ENCODE assay signal across 14 cellular contexts in genomic region chr7:112160130-112160770, GRCh38. TPM values are rescaled to one million over a fixed set of nuclear protein-coding genes. Genes with fewer than 3 reads are reported as not detected.
DNase-seq lines count a peak whose midpoint lies in the region; ATAC-seq, FAIRE-seq and TF ChIP-seq lines count a peak whose summit lies in the region.
"Had no signal": no experiment of that assay in that cellular context is flagged by ENCODE, and none has a peak within 500 bp of the region (broad histone marks: within the 10 kb centered on the region; RNA-seq: fewer than 3 reads in every experiment).

No MANE protein-coding gene starts in this region.

- no peaks in the 10 kb centered on the region for H4K20me1 ChIP-seq in GM23338 (replicated peaks; ENCODE audit: insufficient read depth)

- H3K9me2 ChIP-seq in GM23338 (ENCODE audit: insufficient read depth), result no peaks in the 10 kb centered on the region

- H3K36me3 ChIP-seq in GM23338 (ENCODE audit: insufficient read depth) (no peaks in the 10 kb centered on the region), aorta (ENCODE audit: control insufficient read depth in 1 of 2, insufficient read depth in 2 of 2, low read length in 1 of 2) (no peaks in the 10 kb centered on the region)
- H3K36me3 ChIP-seq: cardiac muscle cell had no signal

- no peak for TF ChIP-seq CTCF in GM23338 (conservative IDR thresholded peaks at IDR 0.05; ENCODE audit: low read depth in 2 of 2)
- no peak for TF ChIP-seq CTCF in osteocyte (IDR thresholded peaks at IDR 0.05)
- no peak for TF ChIP-seq CTCF in Calu3 (IDR thresholded peaks at IDR 0.05; ENCODE audit: unreplicated experiment)

- peak overlapping the region; percentile 30; the same call in 1 of the 2 replicates for H3K4me2 ChIP-seq in GM23338
- H3K4me2 ChIP-seq: PC-9 had no signal

- H3K4me3 Mint-ChIP-seq in GM23338, result no peak overlapping the region; the same call in 2 of the 3 replicates
- no peak overlapping the region for H3K4me3 Mint-ChIP-seq in osteocyte (ENCODE audit: unreplicated experiment)
- no peak overlapping the region for H3K4me3 Mint-ChIP-seq in Calu3 (ENCODE audit: low read depth, unreplicated experiment)
- H3K4me3 Mint-ChIP-seq: activated CD4-positive, alpha-beta T cell treated with anti-CD3 and anti-CD28 coated beads, Interleukin-2, amount 10 ng/mL, durations not matched to agents 7 days and 5 days had no signal

- no peaks in the 10 kb centered on the region for H3K9me3 Mint-ChIP-seq in GM23338
- no peaks in the 10 kb centered on the region for H3K9me3 Mint-ChIP-seq in osteocyte (ENCODE audit: unreplicated experiment)
- H3K9me3 Mint-ChIP-seq in Calu3 (ENCODE audit: low read depth, unreplicated experiment), result no peaks in the 10 kb centered on the region
- H3K9me3 Mint-ChIP-seq: activated CD4-positive, alpha-beta T cell treated with anti-CD3 and anti-CD28 coated beads, Interleukin-2, amount 10 ng/mL, durations not matched to agents 7 days and 5 days had no signal

- H3K27ac ChIP-seq in GM23338 (ENCODE audit: low read depth), result peak overlapping the region; percentile 79; the same call in 1 of the 2 replicates
- peak overlapping the region; percentile 9 for H3K27ac ChIP-seq in epithelial cell of prostate
- no peak overlapping the region for H3K27ac ChIP-seq in aorta (ENCODE audit: low read depth in 1 of 2, low read length in 2 of 2)
- H3K27ac ChIP-seq: cardiac muscle cell, PC-9 had no signal

- no peaks in the 10 kb centered on the region for H3K36me3 Mint-ChIP-seq in GM23338 (ENCODE audit: low read depth)
- no peaks in the 10 kb centered on the region for H3K36me3 Mint-ChIP-seq in osteocyte (ENCODE audit: unreplicated experiment)
- peaks cover 3% of the 10 kb centered on the region for H3K36me3 Mint-ChIP-seq in Calu3 (ENCODE audit: insufficient read depth, unreplicated experiment)

- DNase-seq in GM23338 (ENCODE audit: low spot score) (no peak), RCC 7860 (ENCODE audit: low spot score) (peak; percentile 64), epithelial cell of prostate (ENCODE audit: low read depth, low spot score) (no peak), osteocyte (ENCODE audit: extremely low spot score, unreplicated experiment) (no peak), Calu3 (no peak), SIG-M5 (lab: John Stamatoyannopoulos, UW) (no peak), aorta (no peak), SKM-1 (lab: John Stamatoyannopoulos, UW; ENCODE audit: unreplicated experiment) (no peak)
- DNase-seq: activated CD4-positive, alpha-beta T cell treated with anti-CD3 and anti-CD28 coated beads, Interleukin-2, amount 10 ng/mL, durations not matched to agents 7 days and 5 days; DND-41; PC-9; stimulated activated CD4-positive, alpha-beta T cell treated with anti-CD3 and anti-CD28 coated beads, Interleukin-12 subunit alpha, Interleukin-12 subunit beta, amount 100 ng/mL, for 4 hours; testis had no signal

- peaks cover 8% of the 10 kb centered on the region for H3K27me3 Mint-ChIP-seq in GM23338 (ENCODE audit: insufficient read depth, low read depth, poor library complexity)
- H3K27me3 Mint-ChIP-seq in osteocyte (ENCODE audit: unreplicated experiment), result no peaks in the 10 kb centered on the region
- H3K27me3 Mint-ChIP-seq in Calu3 (ENCODE audit: unreplicated experiment), result no peaks in the 10 kb centered on the region

- H2AFZ ChIP-seq in GM23338, result no peak overlapping the region
- H2AFZ ChIP-seq: PC-9 had no signal

- no TSS peak for BruUV-seq in Calu3 (replicated peaks; lab: Mats Ljungman, UMichigan)

- H3K4me3 ChIP-seq in GM23338 (no peak overlapping the region), aorta (ENCODE audit: low read length in 2 of 2) (no peak overlapping the region)
- H3K4me3 ChIP-seq: cardiac muscle cell, PC-9, testis had no signal

- no peaks in the 10 kb centered on the region for H3F3A ChIP-seq in GM23338 (replicated peaks; ENCODE audit: low read depth)

- FAIRE-seq in RCC 7860 (lab: Jason Lieb, UNC), result peak; percentile 83

- H3K27me3 ChIP-seq in GM23338 (ENCODE audit: insufficient read depth), result no peaks in the 10 kb centered on the region
- no peaks in the 10 kb centered on the region for H3K27me3 ChIP-seq in aorta (ENCODE audit: control insufficient read depth in 1 of 2, insufficient read depth in 2 of 2, low read length in 1 of 2)
- H3K27me3 ChIP-seq: cardiac muscle cell, testis had no signal

- H3K27ac Mint-ChIP-seq in GM23338 (peak overlapping the region; percentile 83), osteocyte (ENCODE audit: unreplicated experiment) (peak overlapping the region; percentile 85), Calu3 (ENCODE audit: unreplicated experiment) (no peak overlapping the region)
- H3K27ac Mint-ChIP-seq: activated CD4-positive, alpha-beta T cell treated with anti-CD3 and anti-CD28 coated beads, Interleukin-2, amount 10 ng/mL, durations not matched to agents 7 days and 5 days had no signal

- peaks cover 65% of the 10 kb centered on the region for H3K79me2 ChIP-seq in GM23338 (replicated peaks; ENCODE audit: insufficient read depth)

- H3K4me1 ChIP-seq in GM23338 (ENCODE audit: insufficient read depth) (peaks cover 40% of the 10 kb centered on the region), aorta (ENCODE audit: control insufficient read depth in 1 of 2, insufficient read depth in 2 of 2, low read length in 2 of 2) (peaks cover 0 to 3% of the 10 kb centered on the region in 2 donors)

- CTCF ChIA-PET in Calu3 (lab: Charles Lee), result no interaction called here

- H3K9me3 ChIP-seq in aorta (ENCODE audit: control insufficient read depth, low read length), result no peaks in the 10 kb centered on the region
- H3K9me3 ChIP-seq: testis had no signal

- H3K4me1 Mint-ChIP-seq in GM23338, result peaks cover 64% of the 10 kb centered on the region
- peaks cover 39% of the 10 kb centered on the region for H3K4me1 Mint-ChIP-seq in osteocyte (ENCODE audit: unreplicated experiment)
- H3K4me1 Mint-ChIP-seq in Calu3 (ENCODE audit: low read depth, unreplicated experiment), result peaks cover 18% of the 10 kb centered on the region
- H3K4me1 Mint-ChIP-seq: activated CD4-positive, alpha-beta T cell treated with anti-CD3 and anti-CD28 coated beads, Interleukin-2, amount 10 ng/mL, durations not matched to agents 7 days and 5 days had no signal

- 71 to 77% methylated on average over 2 of the region's 2 CpGs for WGBS in aorta, 2 donors

- intact Hi-C loops in Calu3 (cut with micrococcal nuclease; ENCODE audit: unreplicated experiment), result no loop called here
- intact Hi-C loops in aorta (cut with DNase I), result no loop called here

- ATAC-seq in GM23338 (peak; percentile 8; the same call in 1 of the 3 replicates), aorta (ENCODE audit: low FRiP score) (no peak)

TF ChIP-seq in GM23338, 12 proteins besides CTCF, POLR2A, EP300 and RAD21 (continues in another document):
- TF ChIP-seq ZNF331 (CRISPR knock-in tag; IDR thresholded peaks at IDR 0.05; ENCODE audit: low read depth) (no peak), ETS1 (IDR thresholded peaks at IDR 0.05) (no peak), JUNB (IDR thresholded peaks at IDR 0.05; ENCODE audit: unreplicated experiment) (no peak), REST (IDR thresholded peaks at IDR 0.05; ENCODE audit: unreplicated experiment) (no peak)

RNA-seq across cellular contexts. Expression of gene DOCK4, which starts 45.9 kb away (rescaled TPM):
- total RNA-seq in GM23338 (2014; rRNA removed; shearing (Covaris generic)), result 33.8 and 38.8 TPM in 2 replicates
- polyA plus RNA-seq in GM23338 (2016; fragmentation: Nextera tagmentation; extraction: Ambion mirVana) (6.3 and 6.8 TPM in 2 replicates), aorta (1 to 10 TPM; 2.9 to 5.8 TPM)
- total RNA-seq in osteocyte (44.1 and 44.9 TPM in 2 replicates), Calu3 (2022) (2.7 and 3.4 TPM in 2 replicates), aorta (10 to 100 TPM; 34.2 to 94.3 TPM)

RNA-seq across cellular contexts. Expression of gene ZNF277, which starts 46.2 kb away (rescaled TPM):
- total RNA-seq in GM23338 (2014; rRNA removed; shearing (Covaris generic)), result 22.5 and 25.4 TPM in 2 replicates
- polyA plus RNA-seq in GM23338 (2016; fragmentation: Nextera tagmentation; extraction: Ambion mirVana) (28.9 and 30.0 TPM in 2 replicates), aorta (10 to 100 TPM; 17.8 to 41.6 TPM)
- total RNA-seq in osteocyte (28.1 and 32.0 TPM in 2 replicates), Calu3 (2022) (18.1 and 18.4 TPM in 2 replicates), aorta (10 to 100 TPM; 20.3 to 21.6 TPM)

Comparison
In these comparisons a context has a peak if more than half of its experiments do, and no peak if none do; other contexts are left out.
1. H3K27ac ChIP-seq: peak in GM23338 (single experiment) and epithelial cell of prostate (single experiment); none in aorta (0 of 2).